ENCODE assay signal across 8 cellular contexts in genomic region chr9:129278391-129279237, GRCh38.
DNase-seq lines count a peak whose midpoint lies in the region; ATAC-seq lines count a peak whose summit lies in the region.

No MANE protein-coding gene starts in this region.

- H3K4me3 Mint-ChIP-seq in activated naive CD8-positive, alpha-beta T cell treated with anti-CD3 and anti-CD28 coated beads, Interleukin-2, amount 10 ng/mL, durations not matched to agents 7 days and 5 days: no peak overlapping the region
- no peak overlapping the region for H3K4me3 Mint-ChIP-seq in activated naive CD8-positive, alpha-beta T cell treated with anti-CD3 and anti-CD28 coated beads for 36 hours

- H3K9me3 ChIP-seq in NT2/D1 (ENCODE audit: insufficient read depth, low read length): no peaks in the 10 kb centered on the region

- peaks cover 24% of the 10 kb centered on the region for H3K27me3 Mint-ChIP-seq in activated naive CD8-positive, alpha-beta T cell treated with anti-CD3 and anti-CD28 coated beads, Interleukin-2, amount 10 ng/mL, durations not matched to agents 7 days and 5 days
- H3K27me3 Mint-ChIP-seq in activated naive CD8-positive, alpha-beta T cell treated with anti-CD3 and anti-CD28 coated beads for 36 hours: no peaks in the 10 kb centered on the region

- POLR2A ChIA-PET in activated naive CD8-positive, alpha-beta T cell treated with anti-CD3 and anti-CD28 coated beads, Interleukin-2, amount 10 ng/mL, durations not matched to agents 7 days and 5 days (lab: Charles Lee): interaction anchor here (0.7 kb wide), 1 partner anchor 181 kb away, joined by 3 read pairs; no protein-coding TSS in a partner anchor

- no peak overlapping the region for H3K27ac Mint-ChIP-seq in activated naive CD8-positive, alpha-beta T cell treated with anti-CD3 and anti-CD28 coated beads, Interleukin-2, amount 10 ng/mL, durations not matched to agents 7 days and 5 days
- no peak overlapping the region for H3K27ac Mint-ChIP-seq in activated naive CD8-positive, alpha-beta T cell treated with anti-CD3 and anti-CD28 coated beads for 36 hours

- no peaks in the 10 kb centered on the region for H3K36me3 ChIP-seq in NT2/D1 (ENCODE audit: insufficient read depth, insufficient read length, low read length)

- peak overlapping the region; percentile 23 for H3K4me3 ChIP-seq in NT2/D1 (ENCODE audit: insufficient read length, low read depth)

- H3K36me3 Mint-ChIP-seq in activated naive CD8-positive, alpha-beta T cell treated with anti-CD3 and anti-CD28 coated beads, Interleukin-2, amount 10 ng/mL, durations not matched to agents 7 days and 5 days: no peaks in the 10 kb centered on the region
- no peaks in the 10 kb centered on the region for H3K36me3 Mint-ChIP-seq in activated naive CD8-positive, alpha-beta T cell treated with anti-CD3 and anti-CD28 coated beads for 36 hours

- H3K9me3 Mint-ChIP-seq in activated naive CD8-positive, alpha-beta T cell treated with anti-CD3 and anti-CD28 coated beads, Interleukin-2, amount 10 ng/mL, durations not matched to agents 7 days and 5 days: no peaks in the 10 kb centered on the region
- no peaks in the 10 kb centered on the region for H3K9me3 Mint-ChIP-seq in activated naive CD8-positive, alpha-beta T cell treated with anti-CD3 and anti-CD28 coated beads for 36 hours

- ATAC-seq in activated naive CD8-positive, alpha-beta T cell treated with anti-CD3 and anti-CD28 coated beads, Interleukin-2, amount 10 ng/mL, durations not matched to agents 7 days and 5 days (ENCODE audit: low read depth): no peak
- ATAC-seq in GM19455 (IDR thresholded peaks at IDR 0.05; ENCODE audit: unreplicated experiment): no peak

- H3K4me1 Mint-ChIP-seq in activated naive CD8-positive, alpha-beta T cell treated with anti-CD3 and anti-CD28 coated beads, Interleukin-2, amount 10 ng/mL, durations not matched to agents 7 days and 5 days: peaks cover 6% of the 10 kb centered on the region
- H3K4me1 Mint-ChIP-seq in activated naive CD8-positive, alpha-beta T cell treated with anti-CD3 and anti-CD28 coated beads for 36 hours: no peaks in the 10 kb centered on the region

- H3K4me1 ChIP-seq in NT2/D1 (ENCODE audit: insufficient read depth, insufficient read length): peaks cover 43% of the 10 kb centered on the region

- H3K9ac ChIP-seq in NT2/D1 (ENCODE audit: insufficient read length, low read depth): peak overlapping the region; percentile 59

- peaks cover 4% of the 10 kb centered on the region for H3K27me3 ChIP-seq in NT2/D1 (ENCODE audit: insufficient read depth, insufficient read length)

- peak; percentile 21 for DNase-seq in activated naive CD8-positive, alpha-beta T cell treated with anti-CD3 and anti-CD28 coated beads, Interleukin-2, amount 10 ng/mL, durations not matched to agents 7 days and 5 days
- DNase-seq in activated naive CD8-positive, alpha-beta T cell treated with anti-CD3 and anti-CD28 coated beads for 36 hours: no peak
- DNase-seq in NT2/D1 (ENCODE audit: low read depth, low spot score) (no peak), islet precursor cell (peak; percentile 93), ureter (ENCODE audit: low spot score) (peak; percentile 79), NCI-H524 (lab: John Stamatoyannopoulos, UW) (no peak), NCI-H1092 treated with DMSO at 0.1 percent for 48 hours (lab: John Stamatoyannopoulos, UW) (no peak)

Comparison
In these comparisons a context has a peak if more than half of its experiments do, and no peak if none do; other contexts are left out.
1. DNase-seq: peak in activated naive CD8-positive, alpha-beta T cell treated with anti-CD3 and anti-CD28 coated beads, Interleukin-2, amount 10 ng/mL, durations not matched to agents 7 days and 5 days (single experiment), islet precursor cell (single experiment) and ureter (single experiment); none in activated naive CD8-positive, alpha-beta T cell treated with anti-CD3 and anti-CD28 coated beads for 36 hours (single experiment), NT2/D1 (single experiment), NCI-H524 (0 of 2) and NCI-H1092 treated with DMSO at 0.1 percent for 48 hours (single experiment).